Comparison of ENCODE assay signal across 9 cellular contexts in the genomic region with DNA sequence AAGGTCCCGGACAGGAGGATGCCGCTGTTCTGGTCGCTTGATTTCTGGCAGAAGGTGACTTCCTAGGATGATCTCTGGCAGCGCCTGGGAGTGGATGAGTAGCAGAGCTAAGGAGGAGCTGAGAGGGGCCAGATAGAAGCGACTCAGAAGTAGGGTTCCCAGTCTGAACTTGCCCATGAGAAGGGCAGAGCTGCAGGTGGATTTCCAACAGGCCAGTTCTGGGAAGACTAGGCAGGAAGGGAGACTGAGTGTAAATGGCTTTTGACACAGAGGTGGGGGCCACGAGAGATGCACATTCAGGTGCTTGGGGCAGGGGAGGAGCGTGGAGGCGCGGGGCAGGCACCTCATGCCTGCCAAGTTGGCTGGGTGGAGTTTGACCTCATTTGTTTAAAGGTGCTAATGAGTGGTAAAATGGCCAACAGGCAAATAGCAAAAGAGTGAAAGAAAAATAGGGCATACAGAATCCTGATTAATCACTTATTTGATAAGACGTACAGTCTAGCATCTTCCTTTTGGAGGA. TPM values are rescaled to one million over a fixed set of nuclear protein-coding genes. Genes with fewer than 3 reads are reported as not detected.
DNase-seq lines count a peak whose midpoint lies in the region; ATAC-seq and TF ChIP-seq lines count a peak whose summit lies in the region.
"Had no signal": no experiment of that assay in that cellular context is flagged by ENCODE, and none has a peak within 500 bp of the region (broad histone marks: within the 10 kb centered on the region; RNA-seq: fewer than 3 reads in every experiment).

No MANE protein-coding gene starts in this region.

- H3K27me3 Mint-ChIP-seq in activated T-helper 1 cell treated with anti-CD3 and anti-CD28 coated beads, Interleukin-12 subunit alpha, Interleukin-12 subunit beta, Interleukin-2, Interleukin-4 antibody, amounts not matched to agents 30 ng/mL and 10 ng/mL and 1 ng/mL, durations not matched to agents 14 hours and 24 hours and 36 hours (ENCODE audit: insufficient read depth), result no peaks in the 10 kb centered on the region
- no peaks in the 10 kb centered on the region for H3K27me3 Mint-ChIP-seq in naive thymus-derived CD8-positive, alpha-beta T cell

- H3K9me3 ChIP-seq in uterus, result no peaks in the 10 kb centered on the region

- no peaks in the 10 kb centered on the region for H3K27me3 ChIP-seq in uterus

- peaks cover 0 to 4% of the 10 kb centered on the region in 2 donors for H3K4me1 ChIP-seq in uterus

- H3K36me3 ChIP-seq in uterus, result no peaks in the 10 kb centered on the region

- H3K4me3 Mint-ChIP-seq in activated T-helper 1 cell treated with anti-CD3 and anti-CD28 coated beads, Interleukin-12 subunit alpha, Interleukin-12 subunit beta, Interleukin-2, Interleukin-4 antibody, amounts not matched to agents 30 ng/mL and 10 ng/mL and 1 ng/mL, durations not matched to agents 14 hours and 24 hours and 36 hours, result no peak overlapping the region
- H3K4me3 Mint-ChIP-seq in naive thymus-derived CD8-positive, alpha-beta T cell, result peak overlapping the region in 7 of 10 donors; percentile 2 to 70 (median 47)

- H3K9me3 Mint-ChIP-seq in activated T-helper 1 cell treated with anti-CD3 and anti-CD28 coated beads, Interleukin-12 subunit alpha, Interleukin-12 subunit beta, Interleukin-2, Interleukin-4 antibody, amounts not matched to agents 30 ng/mL and 10 ng/mL and 1 ng/mL, durations not matched to agents 14 hours and 24 hours and 36 hours, result no peaks in the 10 kb centered on the region
- no peaks in the 10 kb centered on the region for H3K9me3 Mint-ChIP-seq in naive thymus-derived CD8-positive, alpha-beta T cell

- POLR2A ChIA-PET in naive thymus-derived CD8-positive, alpha-beta T cell (lab: Charles Lee), result no interaction called here

- H3K27ac ChIP-seq in uterus, result no peak overlapping the region

- H3K27ac Mint-ChIP-seq in activated T-helper 1 cell treated with anti-CD3 and anti-CD28 coated beads, Interleukin-12 subunit alpha, Interleukin-12 subunit beta, Interleukin-2, Interleukin-4 antibody, amounts not matched to agents 30 ng/mL and 10 ng/mL and 1 ng/mL, durations not matched to agents 14 hours and 24 hours and 36 hours, result peak overlapping the region; percentile 49
- H3K27ac Mint-ChIP-seq in naive thymus-derived CD8-positive, alpha-beta T cell, result peak overlapping the region; percentile 8 to 84 (median 62)

- no peak for TF ChIP-seq POLR2A in uterus (IDR thresholded peaks at IDR 0.05)

- DNase-seq in activated T-helper 1 cell treated with anti-CD3 and anti-CD28 coated beads, Interleukin-12 subunit alpha, Interleukin-12 subunit beta, Interleukin-2, Interleukin-4 antibody, amounts not matched to agents 30 ng/mL and 10 ng/mL and 1 ng/mL, durations not matched to agents 14 hours and 24 hours and 36 hours (ENCODE audit: low spot score), result no peak
- no peak for DNase-seq in naive thymus-derived CD8-positive, alpha-beta T cell
- DNase-seq in inferior parietal cortex (ENCODE audit: extremely low spot score) (no peak), uterus (no peak)
- DNase-seq: activated naive CD4-positive, alpha-beta T cell; KBM-7 had no signal

- ATAC-seq in GM18502 (IDR thresholded peaks at IDR 0.05; ENCODE audit: poor library complexity, unreplicated experiment) (peak; percentile 5), HG02798 (IDR thresholded peaks at IDR 0.05; ENCODE audit: poor library complexity, unreplicated experiment) (peak; percentile 8), HG03108 (IDR thresholded peaks at IDR 0.05; ENCODE audit: unreplicated experiment) (no peak)
- no peak for ATAC-seq in naive thymus-derived CD8-positive, alpha-beta T cell

- no peak for TF ChIP-seq CTCF in uterus (IDR thresholded peaks at IDR 0.05)

- peaks cover 30% of the 10 kb centered on the region for H3K36me3 Mint-ChIP-seq in activated T-helper 1 cell treated with anti-CD3 and anti-CD28 coated beads, Interleukin-12 subunit alpha, Interleukin-12 subunit beta, Interleukin-2, Interleukin-4 antibody, amounts not matched to agents 30 ng/mL and 10 ng/mL and 1 ng/mL, durations not matched to agents 14 hours and 24 hours and 36 hours (ENCODE audit: low read depth)
- H3K36me3 Mint-ChIP-seq in naive thymus-derived CD8-positive, alpha-beta T cell, result peaks cover 0 to 48% (median 4%) of the 10 kb centered on the region in 3 donors

- peaks cover 60% of the 10 kb centered on the region for H3K4me1 Mint-ChIP-seq in activated T-helper 1 cell treated with anti-CD3 and anti-CD28 coated beads, Interleukin-12 subunit alpha, Interleukin-12 subunit beta, Interleukin-2, Interleukin-4 antibody, amounts not matched to agents 30 ng/mL and 10 ng/mL and 1 ng/mL, durations not matched to agents 14 hours and 24 hours and 36 hours (ENCODE audit: low read depth)
- H3K4me1 Mint-ChIP-seq in naive thymus-derived CD8-positive, alpha-beta T cell, result peaks cover 35 to 77% (median 74%) of the 10 kb centered on the region in 4 donors

- intact Hi-C loops in activated T-helper 1 cell treated with anti-CD3 and anti-CD28 coated beads, Interleukin-12 subunit alpha, Interleukin-12 subunit beta, Interleukin-2, Interleukin-4 antibody, amounts not matched to agents 30 ng/mL and 10 ng/mL and 1 ng/mL, durations not matched to agents 14 hours and 24 hours and 36 hours (cut with micrococcal nuclease), result no loop called here
- intact Hi-C loops in uterus (cut with DNase I; ENCODE audit: low total_unique reads), result no loop called here

- H3K4me3 ChIP-seq in uterus, result no peak overlapping the region

RNA-seq across cellular contexts. Expression of gene SHH, which starts 58.8 kb away (rescaled TPM):
- not detected in 2 replicates for total RNA-seq in activated T-helper 1 cell treated with anti-CD3 and anti-CD28 coated beads, Interleukin-12 subunit alpha, Interleukin-12 subunit beta, Interleukin-2, Interleukin-4 antibody, amounts not matched to agents 30 ng/mL and 10 ng/mL and 1 ng/mL, durations not matched to agents 14 hours and 24 hours and 36 hours
- total RNA-seq in naive thymus-derived CD8-positive, alpha-beta T cell, result not detected
- polyA plus RNA-seq in naive thymus-derived CD8-positive, alpha-beta T cell, result under 1 TPM in 1 of 3 donors, not detected in 2; 0.11 TPM
- total RNA-seq in uterus, result under 1 TPM in 1 of 4 donors, not detected in 3; 0.62 TPM

Comparison
In these comparisons a context has a peak if more than half of its experiments do, and no peak if none do; other contexts are left out.
1. ATAC-seq: peak in GM18502 (single experiment) and HG02798 (single experiment); none in naive thymus-derived CD8-positive, alpha-beta T cell (0 of 2) and HG03108 (single experiment).